ENCODE assay signal across 12 cellular contexts in the genomic region with DNA sequence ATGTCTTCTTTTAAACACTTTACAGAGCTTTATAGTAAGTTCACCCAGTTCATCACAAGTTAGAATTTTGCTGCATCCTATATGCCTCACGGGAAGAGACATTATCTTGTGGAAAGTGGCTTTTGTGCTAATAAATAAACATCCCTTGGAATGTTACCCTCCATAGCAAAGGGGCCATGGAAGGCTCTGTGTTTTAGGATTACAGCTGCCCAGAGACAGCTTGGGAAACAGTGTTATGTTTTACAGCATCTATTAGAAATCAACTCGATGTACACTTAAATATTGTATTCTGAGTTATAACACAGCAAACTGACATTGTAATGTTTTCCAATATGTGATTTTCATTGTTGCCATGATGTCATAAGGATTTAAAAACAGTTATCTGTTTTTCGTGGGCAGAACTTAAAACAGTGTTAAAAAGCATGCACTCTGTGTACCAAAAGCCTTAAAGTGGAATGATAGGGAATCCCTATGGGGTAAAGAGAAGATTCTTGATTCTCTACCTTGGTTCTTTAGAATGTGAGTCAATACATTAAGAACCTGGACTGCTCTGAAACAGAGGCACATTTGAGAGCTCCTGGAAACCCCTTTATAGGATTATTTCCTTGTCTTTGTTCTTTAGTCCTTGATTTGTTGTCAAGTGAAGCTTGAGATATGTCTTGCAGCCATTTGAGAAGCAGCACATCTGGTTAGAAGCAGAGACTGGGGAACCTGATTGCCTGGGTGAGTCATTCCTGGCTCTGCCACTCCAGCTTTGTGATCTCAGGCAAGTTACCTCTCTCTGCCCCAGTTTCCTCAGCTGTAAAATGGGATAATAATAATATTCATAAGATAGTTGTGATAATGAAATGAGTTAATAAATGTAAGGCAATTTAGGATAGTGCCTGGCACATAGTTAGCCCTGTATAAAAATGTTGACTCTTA. TPM values are rescaled to one million over a fixed set of nuclear protein-coding genes. Genes with fewer than 3 reads are reported as not detected.
A peak's percentile ranks its signal among the peaks of the same experiment; 100 is the strongest.
DNase-seq lines count a peak whose midpoint lies in the region; ATAC-seq and TF ChIP-seq lines count a peak whose summit lies in the region.
"Had no signal": no experiment of that assay in that cellular context is flagged by ENCODE, and none has a peak within 500 bp of the region (broad histone marks: within the 10 kb centered on the region; RNA-seq: fewer than 3 reads in every experiment).

No MANE protein-coding gene starts in this region.

- DNase-seq in AG04450 (ENCODE audit: low read depth, low spot score) (no peak), RWPE2 (ENCODE audit: low spot score) (no peak), right atrium auricular region (ENCODE audit: low spot score) (no peak), NOMO-1 treated with DMSO at 0.1 percent for 48 hours (lab: John Stamatoyannopoulos, UW; ENCODE audit: unreplicated experiment) (no peak), sciatic nerve (ENCODE audit: low spot score) (no peak), NCI-H1048 (lab: John Stamatoyannopoulos, UW) (no peak)
- DNase-seq in activated naive CD4-positive, alpha-beta T cell treated with anti-CD3 and anti-CD28 coated beads, Interleukin-2, amount 50 U/mL, for 16 hours: no peak
- DNase-seq: Kasumi-1, thyroid gland had no signal

- H3K27ac ChIP-seq in AG04450 (ENCODE audit: low read depth, low read length) (peak overlapping the region; percentile 23), RWPE2 (ENCODE audit: poor library complexity, severe bottlenecking) (peak overlapping the region; percentile 93), right atrium auricular region (peak overlapping the region; percentile 75 to 80)
- H3K27ac ChIP-seq: BLaER1 treated with 17β-estradiol and CSF1 and Interleukin-3, amounts not matched to agents 10 nM and 100 nM; thyroid gland had no signal

- POLR2A ChIA-PET in AG04450 (lab: Yijun Ruan, JAX): interaction anchor here (0.6 to 3.0 kb wide), 7 partner anchors 19 to 156 kb away, joined by 3 to 19 read pairs (median 6); partner anchors contain the start of genes ARHGAP10 and TMEM184C

- CTCF ChIA-PET in AG04450 (lab: Charles Lee): interaction anchor here (0.6 to 6.3 kb wide), 3 partner anchors 63 to 93 kb away, joined by 3 to 41 read pairs (median 4); no protein-coding TSS in a partner anchor

- H3K4me3 ChIP-seq in AG04450 (ENCODE audit: low read depth, low read length): peak overlapping the region; percentile 17; the same call in 1 of the 2 replicates
- no peak overlapping the region for H3K4me3 ChIP-seq in RWPE2 (ENCODE audit: severe bottlenecking)
- no peak overlapping the region for H3K4me3 ChIP-seq in right atrium auricular region
- H3K4me3 ChIP-seq: BLaER1 treated with 17β-estradiol and CSF1 and Interleukin-3, amounts not matched to agents 10 nM and 100 nM; thyroid gland had no signal

- no peaks in the 10 kb centered on the region for H3K27me3 ChIP-seq in AG04450 (ENCODE audit: control insufficient read depth, insufficient read depth, low read length)
- H3K27me3 ChIP-seq in RWPE2 (ENCODE audit: insufficient read depth, poor library complexity, severe bottlenecking): no peaks in the 10 kb centered on the region
- no peaks in the 10 kb centered on the region for H3K27me3 ChIP-seq in right atrium auricular region
- H3K27me3 ChIP-seq: BLaER1 treated with 17β-estradiol and CSF1 and Interleukin-3, amounts not matched to agents 10 nM and 100 nM; thyroid gland had no signal

- intact Hi-C loops in sciatic nerve (cut with DNase I): no loop called here

- TF ChIP-seq CTCF in AG04450 (IDR thresholded peaks at IDR 0.05; ENCODE audit: low read depth, low read length): no peak
- TF ChIP-seq CTCF in RWPE2 (IDR thresholded peaks at IDR 0.05; ENCODE audit: poor library complexity, severe bottlenecking): no peak
- TF ChIP-seq CTCF in right atrium auricular region (IDR thresholded peaks at IDR 0.05): no peak

- peaks cover 54% of the 10 kb centered on the region for H3K4me1 ChIP-seq in RWPE2 (ENCODE audit: insufficient read depth, poor library complexity, severe bottlenecking)
- peaks cover 0 to 73% of the 10 kb centered on the region in 2 donors for H3K4me1 ChIP-seq in right atrium auricular region

- ATAC-seq in GM21423 (IDR thresholded peaks at IDR 0.05; ENCODE audit: unreplicated experiment): peak; percentile 38
- no peak for ATAC-seq in RWPE2 (ENCODE audit: low read depth)
- no peak for ATAC-seq in sciatic nerve
- ATAC-seq: activated T-helper 17 cell treated with anti-CD3 and anti-CD28 coated beads, Interleukin-2, amount 50 U/mL, for 72 hours had no signal

- no peaks in the 10 kb centered on the region for H3K9me3 ChIP-seq in AG04450 (ENCODE audit: control insufficient read depth, insufficient read depth, low read length)
- no peaks in the 10 kb centered on the region for H3K9me3 ChIP-seq in RWPE2 (ENCODE audit: severe bottlenecking)
- no peaks in the 10 kb centered on the region for H3K9me3 ChIP-seq in right atrium auricular region
- H3K9me3 ChIP-seq: BLaER1 treated with 17β-estradiol and CSF1 and Interleukin-3, amounts not matched to agents 10 nM and 100 nM; thyroid gland had no signal

- H3K36me3 ChIP-seq in RWPE2 (ENCODE audit: low read depth) (no peaks in the 10 kb centered on the region), right atrium auricular region (no peaks in the 10 kb centered on the region)
- H3K36me3 ChIP-seq: thyroid gland had no signal

RNA-seq across cellular contexts. Expression of gene ARHGAP10, which starts 41.6 kb away (rescaled TPM):
- polyA plus RNA-seq in AG04450 (2011; rRNA removed): 29.3 and 31.1 TPM in 2 replicates
- polyA minus RNA-seq in AG04450 (2011; rRNA and poly(A)+ RNA removed): 33.4 and 41.6 TPM in 2 replicates
- total RNA-seq in right atrium auricular region: 10 to 100 TPM; 36.1 to 43.5 TPM
- 89.2 TPM for total RNA-seq in sciatic nerve

Comparison
In these comparisons a context has a peak if more than half of its experiments do, and no peak if none do; other contexts are left out.
1. H3K27ac ChIP-seq: peak in every context shown above with its lines; median percentile 93 in RWPE2; 78 in right atrium auricular region; 23 in AG04450.